ENCODE assay signal across 17 cellular contexts in genomic region chr3:124587053-124587408, GRCh38.
DNase-seq lines count a peak whose midpoint lies in the region; ATAC-seq and TF ChIP-seq lines count a peak whose summit lies in the region.
"Had no signal": no experiment of that assay in that cellular context is flagged by ENCODE, and none has a peak within 500 bp of the region (broad histone marks: within the 10 kb centered on the region; RNA-seq: fewer than 3 reads in every experiment).

No MANE protein-coding gene starts in this region.

- DNase-seq in A172 (ENCODE audit: low spot score) (peak; percentile 23), M059J (ENCODE audit: low read depth) (peak; percentile 82), endothelial cell (ENCODE audit: low spot score) (peak; percentile 8), mucosa of gallbladder (ENCODE audit: low spot score) (peak; percentile 64), activated T-cell treated with anti-CD3 and anti-CD28 coated beads for 4 hours (no peak), SKM-1 (lab: John Stamatoyannopoulos, UW; ENCODE audit: unreplicated experiment) (no peak)
- no peak for DNase-seq in activated CD4-positive, alpha-beta T cell treated with anti-CD3 and anti-CD28 coated beads, Interleukin-2, amount 50 U/mL, for 48 hours
- DNase-seq: foreskin melanocyte, GOT3, KBM-7, left cardiac atrium, NCI-H526, spleen, T-helper 9 cell had no signal

- peaks cover 54% of the 10 kb centered on the region for H3K4me1 Mint-ChIP-seq in endothelial cell (ENCODE audit: unreplicated experiment)

- H3K4me3 Mint-ChIP-seq in endothelial cell (ENCODE audit: unreplicated experiment) = peak overlapping the region; percentile 74
- H3K4me3 Mint-ChIP-seq: activated T-helper 1 cell treated with anti-CD3 and anti-CD28 coated beads, Interleukin-12 subunit alpha, Interleukin-12 subunit beta, Interleukin-2, Interleukin-4 antibody, amounts not matched to agents 30 ng/mL and 10 ng/mL and 1 ng/mL, durations not matched to agents 14 hours and 24 hours and 36 hours had no signal

- H3K9me3 Mint-ChIP-seq in endothelial cell (ENCODE audit: unreplicated experiment) = no peaks in the 10 kb centered on the region
- H3K9me3 Mint-ChIP-seq: activated T-helper 1 cell treated with anti-CD3 and anti-CD28 coated beads, Interleukin-12 subunit alpha, Interleukin-12 subunit beta, Interleukin-2, Interleukin-4 antibody, amounts not matched to agents 30 ng/mL and 10 ng/mL and 1 ng/mL, durations not matched to agents 14 hours and 24 hours and 36 hours had no signal

- H3K36me3 Mint-ChIP-seq in endothelial cell (ENCODE audit: low read depth, unreplicated experiment) = peaks cover 4% of the 10 kb centered on the region

- TF ChIP-seq CTCF in endothelial cell (IDR thresholded peaks at IDR 0.05; ENCODE audit: unreplicated experiment) = no peak

- no peak for ATAC-seq in HG03342 (IDR thresholded peaks at IDR 0.05; ENCODE audit: unreplicated experiment)
- ATAC-seq: left cardiac atrium, Panc1 had no signal

- H3K27me3 Mint-ChIP-seq in endothelial cell (ENCODE audit: unreplicated experiment) = peaks cover 2% of the 10 kb centered on the region

- H3K27ac Mint-ChIP-seq in endothelial cell (ENCODE audit: unreplicated experiment) = peak overlapping the region; percentile 84
- H3K27ac Mint-ChIP-seq: activated T-helper 1 cell treated with anti-CD3 and anti-CD28 coated beads, Interleukin-12 subunit alpha, Interleukin-12 subunit beta, Interleukin-2, Interleukin-4 antibody, amounts not matched to agents 30 ng/mL and 10 ng/mL and 1 ng/mL, durations not matched to agents 14 hours and 24 hours and 36 hours had no signal

Comparison
In these comparisons a context has a peak if more than half of its experiments do, and no peak if none do; other contexts are left out.
1. DNase-seq: peak in A172 (single experiment), M059J (single experiment), endothelial cell (single experiment) and mucosa of gallbladder (single experiment); none in activated T-cell treated with anti-CD3 and anti-CD28 coated beads for 4 hours (single experiment), activated CD4-positive, alpha-beta T cell treated with anti-CD3 and anti-CD28 coated beads, Interleukin-2, amount 50 U/mL, for 48 hours (0 of 2) and SKM-1 (single experiment).